20 cellular contexts compared by ENCODE assay signal in genomic region chr2:15975676-15976075, GRCh38. TPM values are rescaled to one million over a fixed set of nuclear protein-coding genes. Genes with fewer than 3 reads are reported as not detected.
A peak's percentile ranks its signal among the peaks of the same experiment; 100 is the strongest.
DNase-seq lines count a peak whose midpoint lies in the region; ATAC-seq and TF ChIP-seq lines count a peak whose summit lies in the region.
"Had no signal": no experiment of that assay in that cellular context is flagged by ENCODE, and none has a peak within 500 bp of the region (broad histone marks: within the 10 kb centered on the region; RNA-seq: fewer than 3 reads in every experiment).

No MANE protein-coding gene starts in this region.

- CTCF ChIA-PET in Calu3 (lab: Charles Lee) = interaction anchor here (0.6 to 1.3 kb wide), 3 partner anchors 8 to 166 kb away, joined by 3 to 4 read pairs (median 3); no protein-coding TSS in a partner anchor

- in situ Hi-C loops in HAP-1 (cut with MboI; ENCODE audit: low sequenced_read_pairs) = no loop called here

- H3K27me3 Mint-ChIP-seq in Calu3 (ENCODE audit: unreplicated experiment) = no peaks in the 10 kb centered on the region
- H3K27me3 Mint-ChIP-seq: CD4-positive, alpha-beta T cell had no signal

- 87% methylated on average over 5 of the region's 5 CpGs for WGBS in smooth muscle cell (ENCODE audit: low lambda C conversion rate)

- H3F3A ChIP-seq in smooth muscle cell (ENCODE audit: low read depth) = no peaks in the 10 kb centered on the region

- no peaks in the 10 kb centered on the region for H4K20me1 ChIP-seq in smooth muscle cell (ENCODE audit: low read depth)

- DNase-seq in Calu3 = no peak
- DNase-seq in foreskin keratinocyte = no peak
- no peak for DNase-seq in smooth muscle cell (lab: John Stamatoyannopoulos, UW; ENCODE audit: unreplicated experiment)
- no peak for DNase-seq in activated T-cell treated with anti-CD3 and anti-CD28 coated beads, Interleukin-2, amount 50 U/mL, for 1 hour
- no peak for DNase-seq in HAP-1 (ENCODE audit: low spot score in 2 of 2)
- DNase-seq: ACHN; Caco-2; CD4-positive, alpha-beta T cell; DMS153; DMS79; GDM1; HCEC 1CT; KBM-7 had no signal

- H3K79me2 ChIP-seq in smooth muscle cell (ENCODE audit: low read depth) = no peaks in the 10 kb centered on the region

- H3K9me3 Mint-ChIP-seq in Calu3 (ENCODE audit: low read depth, unreplicated experiment) = no peaks in the 10 kb centered on the region
- H3K9me3 Mint-ChIP-seq: CD4-positive, alpha-beta T cell had no signal

- H2AFZ ChIP-seq in smooth muscle cell (ENCODE audit: low read depth) = no peak overlapping the region

- intact Hi-C loops in Calu3 (cut with micrococcal nuclease; ENCODE audit: unreplicated experiment) = loop anchor here (1.0 to 5.0 kb wide), 3 partner anchors 7 to 37 kb away; partner anchors contain the start of gene MYCN

- H3K36me3 Mint-ChIP-seq in Calu3 (ENCODE audit: insufficient read depth, unreplicated experiment) = no peaks in the 10 kb centered on the region
- H3K36me3 Mint-ChIP-seq: IgD-negative memory B cell had no signal

- no peak overlapping the region for H3K4me3 ChIP-seq in HUES48 (ENCODE audit: low read depth, low read length)
- no peak overlapping the region for H3K4me3 ChIP-seq in smooth muscle cell
- H3K4me3 ChIP-seq in HAP-1 = no peak overlapping the region

- H3K27ac ChIP-seq in HUES48 (ENCODE audit: low read depth, low read length) (peak overlapping the region; percentile 29), foreskin keratinocyte (peak overlapping the region; percentile 79), smooth muscle cell (ENCODE audit: low read depth) (peak overlapping the region; percentile 67)
- H3K27ac ChIP-seq: C4-2B had no signal

- H3K36me3 ChIP-seq in HUES48 (ENCODE audit: control insufficient read depth, insufficient read depth, low read length) (no peaks in the 10 kb centered on the region), smooth muscle cell (ENCODE audit: low read depth) (no peaks in the 10 kb centered on the region), HAP-1 (replicated peaks) (no peaks in the 10 kb centered on the region)

- H3K9me3 ChIP-seq in HUES48 (ENCODE audit: control insufficient read depth, insufficient read depth, low read length) = no peaks in the 10 kb centered on the region
- no peaks in the 10 kb centered on the region for H3K9me3 ChIP-seq in smooth muscle cell (replicated peaks; ENCODE audit: low read depth)
- no peaks in the 10 kb centered on the region for H3K9me3 ChIP-seq in HAP-1
- H3K9me3 ChIP-seq: Caco-2 had no signal

- no peak overlapping the region for H3K4me2 ChIP-seq in smooth muscle cell

- H3K9ac ChIP-seq in HUES48 (ENCODE audit: low read depth, low read length) (no peak overlapping the region), smooth muscle cell (ENCODE audit: low read depth) (no peak overlapping the region)

- no peak overlapping the region for H3K4me3 Mint-ChIP-seq in Calu3 (ENCODE audit: low read depth, unreplicated experiment)
- H3K4me3 Mint-ChIP-seq: CD4-positive, alpha-beta T cell; IgD-negative memory B cell had no signal

- no peaks in the 10 kb centered on the region for H3K27me3 ChIP-seq in HUES48 (ENCODE audit: control insufficient read depth, insufficient read depth, low read length)
- no peaks in the 10 kb centered on the region for H3K27me3 ChIP-seq in foreskin keratinocyte
- no peaks in the 10 kb centered on the region for H3K27me3 ChIP-seq in smooth muscle cell (ENCODE audit: low read depth)
- no peaks in the 10 kb centered on the region for H3K27me3 ChIP-seq in HAP-1 (ENCODE audit: low read depth)

- TF ChIP-seq CTCF in Calu3 (IDR thresholded peaks at IDR 0.05; ENCODE audit: unreplicated experiment) = no peak
- no peak for TF ChIP-seq CTCF in foreskin keratinocyte (conservative IDR thresholded peaks at IDR 0.05)
- TF ChIP-seq CTCF in smooth muscle cell (IDR thresholded peaks at IDR 0.05; ENCODE audit: borderline replicate concordance, insufficient read depth, poor library complexity, severe bottlenecking) = no peak

- H3K4me1 ChIP-seq in HUES48 (ENCODE audit: control insufficient read depth, insufficient read depth, low read length) = peaks cover 19% of the 10 kb centered on the region; the same call in 1 of the 2 replicates
- H3K4me1 ChIP-seq in foreskin keratinocyte = no peaks in the 10 kb centered on the region
- H3K4me1 ChIP-seq in smooth muscle cell (ENCODE audit: low read depth) = peaks cover 6% of the 10 kb centered on the region
- H3K4me1 ChIP-seq in HAP-1 = peaks cover 20% of the 10 kb centered on the region
- H3K4me1 ChIP-seq: Caco-2 had no signal

- peaks cover 53% of the 10 kb centered on the region for H3K4me1 Mint-ChIP-seq in Calu3 (ENCODE audit: low read depth, unreplicated experiment)
- H3K4me1 Mint-ChIP-seq: IgD-negative memory B cell had no signal

- no TSS peak for BruUV-seq in Calu3 (replicated peaks; lab: Mats Ljungman, UMichigan)

- ATAC-seq in foreskin keratinocyte (no peak), GM19463 (IDR thresholded peaks at IDR 0.05; ENCODE audit: unreplicated experiment) (no peak)
- ATAC-seq: HepG2 had no signal

- peak overlapping the region; percentile 75 for H3K27ac Mint-ChIP-seq in Calu3 (ENCODE audit: unreplicated experiment)
- H3K27ac Mint-ChIP-seq: CD4-positive, alpha-beta T cell; IgD-negative memory B cell had no signal

RNA-seq across cellular contexts. Expression of gene MYCN, which starts 35.3 kb away (rescaled TPM):
- total RNA-seq in Calu3 (2022) (5.5 and 8.7 TPM in 2 replicates), foreskin keratinocyte (0.10 TPM in 1 of 2 replicates, not detected in the other), smooth muscle cell (9.0 and 18.3 TPM in 2 replicates)
- polyA plus RNA-seq in foreskin keratinocyte (0.03 and 0.19 TPM in 2 replicates), smooth muscle cell (4.4 and 6.9 TPM in 2 replicates)
- total RNA-seq: H4, HepG2 had no signal
- polyA plus RNA-seq: BJ, HepG2, IgD-negative memory B cell had no signal

Comparison
In these comparisons a context has a peak if more than half of its experiments do, and no peak if none do; other contexts are left out.
1. H3K27ac ChIP-seq: peak in every context shown above with its lines; median percentile 79 in foreskin keratinocyte; 67 in smooth muscle cell; 29 in HUES48.